In genomic region chr3:177197041-177197933, GRCh38 we compare ENCODE assay signal across 8 cellular contexts. TPM values are rescaled to one million over a fixed set of nuclear protein-coding genes. Genes with fewer than 3 reads are reported as not detected.
A peak's percentile ranks its signal among the peaks of the same experiment; 100 is the strongest.
DNase-seq lines count a peak whose midpoint lies in the region; ATAC-seq, FAIRE-seq and TF ChIP-seq lines count a peak whose summit lies in the region.

Gene TBL1XR1, minus strand, starts transcription at chr3:177197482. Its CDS starts 132,505 bp downstream, at chr3:177064977.

- H2AFZ ChIP-seq in KMS-11 (ENCODE audit: low read depth) = peak within 1 kb of the TSS; percentile 19; the same call in 1 of the 2 replicates

- H4K20me1 ChIP-seq in KMS-11 (ENCODE audit: insufficient read depth) = peaks cover 10% of the 10 kb centered on the region; the same call in 1 of the 2 replicates

- DNase-seq in DMS153 treated with DMSO at 0.1 percent for 48 hours (lab: John Stamatoyannopoulos, UW; ENCODE audit: unreplicated experiment) (peak; percentile 93), RCC 7860 (ENCODE audit: low spot score) (peak; percentile 97), esophagus muscularis mucosa (ENCODE audit: extremely low spot score) (peak; percentile 98)
- peak; percentile 86 to 89 for DNase-seq in activated T-cell treated with anti-CD3 and anti-CD28 coated beads, Interleukin-2, amount 50 U/mL, for 72 hours
- peak; percentile 55 for DNase-seq in stimulated activated CD8-positive, alpha-beta memory T cell treated with anti-CD3 and anti-CD28 coated beads, Interleukin-7, amount 100 ng/mL, for 24 hours (ENCODE audit: low read depth)

- H3K4me1 Mint-ChIP-seq in activated T-cell treated with anti-CD3 and anti-CD28 coated beads, Interleukin-2, amount 50 U/mL, for 72 hours (ENCODE audit: low read depth) = peaks cover 54% of the 10 kb centered on the region

- H3K27me3 Mint-ChIP-seq in activated T-cell treated with anti-CD3 and anti-CD28 coated beads, Interleukin-2, amount 50 U/mL, for 72 hours (ENCODE audit: low read depth) = no peaks in the 10 kb centered on the region

- WGBS in esophagus muscularis mucosa = 0% methylated on average over 6 of the region's 119 CpGs

- H3K27ac Mint-ChIP-seq in activated T-cell treated with anti-CD3 and anti-CD28 coated beads, Interleukin-2, amount 50 U/mL, for 72 hours = peak within 1 kb of the TSS; percentile 99

- peak within 1 kb of the TSS; percentile 96 to 99 for H3K4me3 Mint-ChIP-seq in activated T-cell treated with anti-CD3 and anti-CD28 coated beads, Interleukin-2, amount 50 U/mL, for 72 hours

- H3K27ac ChIP-seq in KMS-11 = peak within 1 kb of the TSS; percentile 99
- H3K27ac ChIP-seq in esophagus muscularis mucosa (replicated peaks in 1 of 4) = peak within 1 kb of the TSS; percentile 99 to 100 (median 100)
- peak within 1 kb of the TSS; percentile 98 for H3K27ac ChIP-seq in muscle layer of duodenum (ENCODE audit: low read length)

- TF ChIP-seq EP300 in esophagus muscularis mucosa (IDR thresholded peaks at IDR 0.05) = no peak

- ATAC-seq in GM21723 (IDR thresholded peaks at IDR 0.05; ENCODE audit: unreplicated experiment) = peak; percentile 43
- peak; percentile 66 to 69 for ATAC-seq in activated T-cell treated with anti-CD3 and anti-CD28 coated beads, Interleukin-2, amount 50 U/mL, for 72 hours (replicated peaks in 1 of 2)

- no peak for FAIRE-seq in RCC 7860 (lab: Jason Lieb, UNC)

- H3K36me3 ChIP-seq in KMS-11 (ENCODE audit: insufficient read depth) (no peaks in the 10 kb centered on the region), esophagus muscularis mucosa (no peaks in the 10 kb centered on the region), muscle layer of duodenum (ENCODE audit: control insufficient read depth in 1 of 2, insufficient read depth in 2 of 2, low read length in 2 of 2) (no peaks in the 10 kb centered on the region)

- H3K4me2 ChIP-seq in KMS-11 = peak within 1 kb of the TSS; percentile 95

- H3K9me3 Mint-ChIP-seq in activated T-cell treated with anti-CD3 and anti-CD28 coated beads, Interleukin-2, amount 50 U/mL, for 72 hours = no peaks in the 10 kb centered on the region

- H3K9me3 ChIP-seq in esophagus muscularis mucosa = no peaks in the 10 kb centered on the region
- H3K9me3 ChIP-seq in muscle layer of duodenum (ENCODE audit: control insufficient read depth in 1 of 2, low read length in 2 of 2) = no peaks in the 10 kb centered on the region

- peak within 1 kb of the TSS; percentile 99 for H3K9ac ChIP-seq in KMS-11

- intact Hi-C loops in esophagus muscularis mucosa (cut with DNase I) = loop anchor here (1.0 to 10.0 kb wide), 5 partner anchors 145 to 1188 kb away; no protein-coding TSS in a partner anchor

- peak within 1 kb of the TSS; percentile 97 for H3K4me3 ChIP-seq in KMS-11 (IDR thresholded peaks at IDR 0.05; ENCODE audit: insufficient read depth, low read depth, low read length)
- H3K4me3 ChIP-seq in esophagus muscularis mucosa = peak within 1 kb of the TSS; percentile 90 to 99 (median 98)
- H3K4me3 ChIP-seq in muscle layer of duodenum (ENCODE audit: low read depth in 1 of 2, low read length in 2 of 2) = peak within 1 kb of the TSS; percentile 85 to 86

- H3K4me1 ChIP-seq in KMS-11 (ENCODE audit: low read depth, poor library complexity, severe bottlenecking) (peaks cover 52% of the 10 kb centered on the region), esophagus muscularis mucosa (peaks cover 23 to 34% (median 32%) of the 10 kb centered on the region in 4 donors), muscle layer of duodenum (ENCODE audit: control insufficient read depth in 1 of 2, insufficient read depth in 2 of 2, low read length in 2 of 2) (peaks cover 14 to 15% of the 10 kb centered on the region in 2 donors)

- no peak for TF ChIP-seq POLR2A in esophagus muscularis mucosa (IDR thresholded peaks at IDR 0.05; ENCODE audit: low read depth)

- no peaks in the 10 kb centered on the region for H3K27me3 ChIP-seq in KMS-11 (ENCODE audit: insufficient read depth, low read depth)
- H3K27me3 ChIP-seq in esophagus muscularis mucosa = no peaks in the 10 kb centered on the region
- no peaks in the 10 kb centered on the region for H3K27me3 ChIP-seq in muscle layer of duodenum (ENCODE audit: low read depth, low read length)

- H3K79me2 ChIP-seq in KMS-11 (ENCODE audit: insufficient read depth, low read depth) = peaks cover 56% of the 10 kb centered on the region

- TF ChIP-seq CTCF in KMS-11 (conservative IDR thresholded peaks at IDR 0.05; ENCODE audit: low read depth, low read length) (no peak), esophagus muscularis mucosa (IDR thresholded peaks at IDR 0.05) (no peak)

- peaks cover 12 to 18% of the 10 kb centered on the region in 2 donors for H3K36me3 Mint-ChIP-seq in activated T-cell treated with anti-CD3 and anti-CD28 coated beads, Interleukin-2, amount 50 U/mL, for 72 hours (ENCODE audit: insufficient read depth in 2 of 2)

RNA-seq across cellular contexts. Expression of gene TBL1XR1, which starts in this region (rescaled TPM):
- 100 to 1,000 TPM; 179 to 240 TPM for total RNA-seq in activated T-cell treated with anti-CD3 and anti-CD28 coated beads, Interleukin-2, amount 50 U/mL, for 72 hours
- 10 to 100 TPM; 65.0 to 99.2 (median 78.2) TPM for total RNA-seq in esophagus muscularis mucosa

Comparison
In these comparisons a context has a peak if more than half of its experiments do, and no peak if none do; other contexts are left out.
1. Peak in every context shown above with its lines: DNase-seq, ATAC-seq, H3K4me3 ChIP-seq and H3K27ac ChIP-seq.